Comparison of ENCODE assay signal across 1 cellular context in the genomic region with DNA sequence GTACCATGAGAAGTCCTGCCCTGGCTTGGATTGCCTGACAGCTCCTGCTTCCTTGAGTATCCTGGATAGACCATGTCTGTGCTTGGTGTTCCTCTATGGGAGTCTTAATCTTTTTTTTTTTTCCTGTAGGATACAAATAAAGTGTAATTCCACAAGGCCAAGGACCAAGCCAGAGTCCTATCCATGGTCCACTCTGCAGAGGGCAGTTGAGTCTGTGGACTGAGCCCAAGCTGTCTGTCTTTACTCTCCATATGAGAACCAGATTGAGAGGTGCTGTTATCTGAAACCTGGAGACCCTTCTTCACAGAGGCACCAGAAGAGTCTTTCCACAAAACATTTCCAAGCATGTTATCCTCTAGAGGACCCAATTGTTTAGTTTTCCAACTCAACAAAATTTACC.
TF ChIP-seq lines count a peak whose summit lies in the region.

No MANE protein-coding gene starts in this region.

TF ChIP-seq in K562, 482 proteins besides CTCF, POLR2A, EP300 and RAD21:
- TF ChIP-seq HMGN3 (IDR thresholded peaks at IDR 0.05; ENCODE audit: borderline replicate concordance, extremely low read depth, insufficient read length, low read depth, low read length) (no peak), MTA1 (IDR thresholded peaks at IDR 0.05; ENCODE audit: borderline replicate concordance) (no peak), TCF7L2 (IDR thresholded peaks at IDR 0.05; ENCODE audit: low read depth, low read length) (no peak), TAF15 (IDR thresholded peaks at IDR 0.05; ENCODE audit: low read depth, low read length) (no peak), GABPA (tag; conservative IDR thresholded peaks at IDR 0.05; ENCODE audit: low read depth) (no peak), ZNF445 (CRISPR knock-in tag; IDR thresholded peaks at IDR 0.05; ENCODE audit: low read depth) (no peak), PRPF4 (IDR thresholded peaks at IDR 0.05; ENCODE audit: insufficient read depth, low read depth, low read length, poor library complexity, severe bottlenecking) (no peak)
- TF ChIP-seq, protein P1, sequence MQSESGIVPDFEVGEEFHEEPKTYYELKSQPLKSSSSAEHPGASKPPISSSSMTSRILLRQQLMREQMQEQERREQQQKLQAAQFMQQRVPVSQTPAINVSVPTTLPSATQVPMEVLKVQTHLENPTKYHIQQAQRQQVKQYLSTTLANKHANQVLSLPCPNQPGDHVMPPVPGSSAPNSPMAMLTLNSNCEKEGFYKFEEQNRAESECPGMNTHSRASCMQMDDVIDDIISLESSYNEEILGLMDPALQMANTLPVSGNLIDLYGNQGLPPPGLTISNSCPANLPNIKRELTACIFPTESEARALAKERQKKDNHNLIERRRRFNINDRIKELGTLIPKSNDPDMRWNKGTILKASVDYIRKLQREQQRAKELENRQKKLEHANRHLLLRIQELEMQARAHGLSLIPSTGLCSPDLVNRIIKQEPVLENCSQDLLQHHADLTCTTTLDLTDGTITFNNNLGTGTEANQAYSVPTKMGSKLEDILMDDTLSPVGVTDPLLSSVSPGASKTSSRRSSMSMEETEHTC (IDR thresholded peaks at IDR 0.05), result no peak
- TF ChIP-seq, protein P2, sequence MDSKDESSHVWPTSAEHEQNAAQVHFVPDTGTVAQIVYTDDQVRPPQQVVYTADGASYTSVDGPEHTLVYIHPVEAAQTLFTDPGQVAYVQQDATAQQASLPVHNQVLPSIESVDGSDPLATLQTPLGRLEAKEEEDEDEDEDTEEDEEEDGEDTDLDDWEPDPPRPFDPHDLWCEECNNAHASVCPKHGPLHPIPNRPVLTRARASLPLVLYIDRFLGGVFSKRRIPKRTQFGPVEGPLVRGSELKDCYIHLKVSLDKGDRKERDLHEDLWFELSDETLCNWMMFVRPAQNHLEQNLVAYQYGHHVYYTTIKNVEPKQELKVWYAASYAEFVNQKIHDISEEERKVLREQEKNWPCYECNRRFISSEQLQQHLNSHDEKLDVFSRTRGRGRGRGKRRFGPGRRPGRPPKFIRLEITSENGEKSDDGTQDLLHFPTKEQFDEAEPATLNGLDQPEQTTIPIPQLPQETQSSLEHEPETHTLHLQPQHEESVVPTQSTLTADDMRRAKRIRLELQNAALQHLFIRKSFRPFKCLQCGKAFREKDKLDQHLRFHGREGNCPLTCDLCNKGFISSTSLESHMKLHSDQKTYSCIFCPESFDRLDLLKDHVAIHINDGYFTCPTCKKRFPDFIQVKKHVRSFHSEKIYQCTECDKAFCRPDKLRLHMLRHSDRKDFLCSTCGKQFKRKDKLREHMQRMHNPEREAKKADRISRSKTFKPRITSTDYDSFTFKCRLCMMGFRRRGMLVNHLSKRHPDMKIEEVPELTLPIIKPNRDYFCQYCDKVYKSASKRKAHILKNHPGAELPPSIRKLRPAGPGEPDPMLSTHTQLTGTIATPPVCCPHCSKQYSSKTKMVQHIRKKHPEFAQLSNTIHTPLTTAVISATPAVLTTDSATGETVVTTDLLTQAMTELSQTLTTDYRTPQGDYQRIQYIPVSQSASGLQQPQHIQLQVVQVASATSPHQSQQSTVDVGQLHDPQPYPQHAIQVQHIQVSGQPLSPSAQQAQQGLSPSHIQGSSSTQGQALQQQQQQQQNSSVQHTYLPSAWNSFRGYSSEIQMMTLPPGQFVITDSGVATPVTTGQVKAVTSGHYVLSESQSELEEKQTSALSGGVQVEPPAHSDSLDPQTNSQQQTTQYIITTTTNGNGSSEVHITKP (IDR thresholded peaks at IDR 0.05; ENCODE audit: partially characterized antibody), result no peak
